ENCODE assay signal across 16 cellular contexts in genomic region chr2:110740747-110741349, GRCh38. TPM values are rescaled to one million over a fixed set of nuclear protein-coding genes. Genes with fewer than 3 reads are reported as not detected.
DNase-seq lines count a peak whose midpoint lies in the region; ATAC-seq and TF ChIP-seq lines count a peak whose summit lies in the region.
"Had no signal": no experiment of that assay in that cellular context is flagged by ENCODE, and none has a peak within 500 bp of the region (broad histone marks: within the 10 kb centered on the region; RNA-seq: fewer than 3 reads in every experiment).

No MANE protein-coding gene starts in this region.

- H3K79me1 ChIP-seq in H9 (ENCODE audit: insufficient read depth, low read depth, low read length, poor library complexity, severe bottlenecking), result no peaks in the 10 kb centered on the region

- H3K4me1 Mint-ChIP-seq in H9 (peaks cover 86% of the 10 kb centered on the region in 2 experiments), type B pancreatic cell (ENCODE audit: unreplicated experiment) (no peaks in the 10 kb centered on the region), T-helper 17 cell (no peaks in the 10 kb centered on the region)
- H3K4me1 Mint-ChIP-seq: CD8-positive, alpha-beta memory T cell had no signal

- H3K9me3 ChIP-seq in H9 (ENCODE audit: control insufficient read depth, low read depth, low read length) (no peaks in the 10 kb centered on the region), PC-3 (ENCODE audit: low read length) (no peaks in the 10 kb centered on the region), T-helper 17 cell (ENCODE audit: control insufficient read depth, low read length, poor library complexity, severe bottlenecking) (no peaks in the 10 kb centered on the region)

- no peaks in the 10 kb centered on the region for H3K23me2 ChIP-seq in H9 (ENCODE audit: insufficient read length, low read depth, low read length, poor library complexity, severe bottlenecking)

- H3K9me3 Mint-ChIP-seq in H9 (peaks cover 2 to 3% of the 10 kb centered on the region in 2 experiments; a peak in 2 of 5 replicates), type B pancreatic cell (peaks cover 22% of the 10 kb centered on the region)

- peak; percentile 72 for ATAC-seq in PC-3
- no peak for ATAC-seq in T-helper 17 cell
- no peak for ATAC-seq in GM21528 (IDR thresholded peaks at IDR 0.05; ENCODE audit: low FRiP score, unreplicated experiment)
- ATAC-seq: HCT116 had no signal

- H3K36me3 Mint-ChIP-seq in H9 (ENCODE audit: insufficient read depth in 1 of 3, low read depth in 3 of 3) (peaks cover 21 to 53% (median 44%) of the 10 kb centered on the region in 3 experiments), type B pancreatic cell (peaks cover 9% of the 10 kb centered on the region), T-helper 17 cell (ENCODE audit: low read depth) (peaks cover 7% of the 10 kb centered on the region)

- H2AFZ ChIP-seq in H9 (ENCODE audit: low read length) (no peak overlapping the region), PC-3 (ENCODE audit: low read length) (no peak overlapping the region)

- H4K20me1 ChIP-seq in H9 (ENCODE audit: control insufficient read depth, insufficient read depth, insufficient read length) (no peaks in the 10 kb centered on the region), PC-3 (ENCODE audit: low read length) (no peaks in the 10 kb centered on the region)
- H4K20me1 ChIP-seq: BLaER1 had no signal

- no peaks in the 10 kb centered on the region; the same call in 1 of the 2 replicates for H3K27me3 Mint-ChIP-seq in H9 (ENCODE audit: low read depth)
- peaks cover 29% of the 10 kb centered on the region for H3K27me3 Mint-ChIP-seq in type B pancreatic cell
- H3K27me3 Mint-ChIP-seq in T-helper 17 cell, result peaks cover 87% of the 10 kb centered on the region

- H3K4me1 ChIP-seq in H9 (ENCODE audit: insufficient read depth, low read length) (peaks cover 21% of the 10 kb centered on the region), PC-3 (ENCODE audit: insufficient read depth, low read length) (peaks cover 53% of the 10 kb centered on the region)
- H3K4me1 ChIP-seq: BLaER1 had no signal

- no CpG with 5 or more reads among the region's 9 CpGs for WGBS in H9 (ENCODE audit: extremely low coverage, insufficient read length, low lambda C conversion rate)

- no peak overlapping the region for H2BK20ac ChIP-seq in H9 (ENCODE audit: low read depth, low read length, poor library complexity, severe bottlenecking)

- no peaks in the 10 kb centered on the region for H3K9me2 ChIP-seq in PC-3 (replicated peaks; ENCODE audit: low read length)

- no peak overlapping the region for H2BK5ac ChIP-seq in H9 (ENCODE audit: insufficient read length, low read length)

- no peak for TF ChIP-seq CTCF in H9 (conservative IDR thresholded peaks at IDR 0.05)
- TF ChIP-seq CTCF in PC-3 (conservative IDR thresholded peaks at IDR 0.05; ENCODE audit: low read depth, low read length), result no peak
- TF ChIP-seq CTCF in fibroblast of villous mesenchyme (IDR thresholded peaks at IDR 0.05; ENCODE audit: insufficient read depth, low read depth, low read length), result no peak
- TF ChIP-seq CTCF in type B pancreatic cell (conservative IDR thresholded peaks at IDR 0.05), result no peak

- no peaks in the 10 kb centered on the region for H3K27me3 ChIP-seq in H9 (ENCODE audit: insufficient read depth, low read length)
- no peaks in the 10 kb centered on the region for H3K27me3 ChIP-seq in PC-3 (ENCODE audit: low read length)

- peaks cover 4% of the 10 kb centered on the region for H3F3A ChIP-seq in PC-3 (ENCODE audit: low read length, unreplicated experiment)

- peaks cover 5% of the 10 kb centered on the region; the same call in 1 of the 2 replicates for H3K79me2 ChIP-seq in H9 (ENCODE audit: insufficient read depth, low read length)
- H3K79me2 ChIP-seq in PC-3 (ENCODE audit: low read length), result peaks cover 87% of the 10 kb centered on the region

- intact Hi-C loops in PC-3 (cut with micrococcal nuclease), result no loop called here

- POLR2A ChIA-PET in PC-3 (lab: Charles Lee; ENCODE audit: unreplicated experiment), result no interaction called here

- peak overlapping the region; percentile 52; the same call in 1 of the 2 replicates for H3K4me3 ChIP-seq in PC-3 (ENCODE audit: low read length)
- H3K4me3 ChIP-seq in fibroblast of villous mesenchyme (ENCODE audit: low read depth, low read length), result no peak overlapping the region
- H3K4me3 ChIP-seq: BLaER1 had no signal

- no peak overlapping the region for H4K91ac ChIP-seq in H9 (ENCODE audit: insufficient read length, low read depth, low read length)

- BruUV-seq in PC-3 (replicated peaks; lab: Mats Ljungman, UMichigan), result TSS peak; percentile 97

- H3K27ac Mint-ChIP-seq in H9 (peak overlapping the region in 2 of 3 experiments; percentile 31 to 67; a peak in 3 of 7 replicates), type B pancreatic cell (peak overlapping the region; percentile 89), T-helper 17 cell (no peak overlapping the region)

- H3K36me3 ChIP-seq in PC-3 (ENCODE audit: low read depth, low read length), result no peaks in the 10 kb centered on the region
- H3K36me3 ChIP-seq: BLaER1 had no signal

- H3K18ac ChIP-seq in H9 (ENCODE audit: insufficient read length, low read depth, low read length), result no peak overlapping the region

- H4K8ac ChIP-seq in H9 (replicated peaks; ENCODE audit: insufficient read length, low read depth, low read length), result no peak overlapping the region

- H3K14ac ChIP-seq in H9 (ENCODE audit: insufficient read depth, low read length), result no peak overlapping the region

- no peak overlapping the region for H2BK12ac ChIP-seq in H9 (ENCODE audit: insufficient read length, low read depth, low read length)

- H3K9ac ChIP-seq in H9 (ENCODE audit: extremely low read depth, insufficient read length, low read length), result no peak overlapping the region
- peak overlapping the region; percentile 72 for H3K9ac ChIP-seq in PC-3 (ENCODE audit: low read length)
- H3K9ac ChIP-seq: BLaER1 had no signal

- peak overlapping the region in 1 of 2 experiments; percentile 24; a peak in 3 of 5 replicates for H3K4me3 Mint-ChIP-seq in H9
- H3K4me3 Mint-ChIP-seq in type B pancreatic cell, result no peak overlapping the region
- H3K4me3 Mint-ChIP-seq in T-helper 17 cell, result no peak overlapping the region
- H3K4me3 Mint-ChIP-seq: CD8-positive, alpha-beta memory T cell had no signal

- H2BK15ac ChIP-seq in H9 (ENCODE audit: low read depth, low read length), result no peak overlapping the region

- H3K23ac ChIP-seq in H9 (ENCODE audit: insufficient read length, low read depth, low read length), result no peak overlapping the region

- H3K27ac ChIP-seq in H9 (ENCODE audit: insufficient read length, low read depth, low read length) (no peak overlapping the region), PC-3 (ENCODE audit: low read length) (peak overlapping the region; percentile 95)
- H3K27ac ChIP-seq: BLaER1 had no signal

- no peak overlapping the region for H3K4me2 ChIP-seq in H9 (ENCODE audit: insufficient read depth, insufficient read length, low read length)
- H3K4me2 ChIP-seq in PC-3 (ENCODE audit: low read length), result peak overlapping the region; percentile 80
- H3K4me2 ChIP-seq: BLaER1 had no signal

- H3K56ac ChIP-seq in H9 (ENCODE audit: insufficient read length, low read depth, low read length), result no peak overlapping the region

- CTCF ChIA-PET in PC-3 (lab: Charles Lee), result no interaction called here

- H2AK5ac ChIP-seq in H9 (ENCODE audit: insufficient read length, low read length), result no peak overlapping the region

- no peak overlapping the region for H3K4ac ChIP-seq in H9 (ENCODE audit: low read depth, low read length)

- H4K5ac ChIP-seq in H9 (ENCODE audit: insufficient read length, low read depth, low read length), result no peak overlapping the region

- DNase-seq in H9, result no peak
- peak; percentile 90 for DNase-seq in PC-3
- peak; percentile 12 for DNase-seq in fibroblast of villous mesenchyme (ENCODE audit: low read depth)
- DNase-seq in type B pancreatic cell (ENCODE audit: extremely low spot score, unreplicated experiment), result no peak
- DNase-seq in T-helper 17 cell, result no peak
- DNase-seq in mucosa of gallbladder (ENCODE audit: low spot score), result no peak
- DNase-seq: CD8-positive, alpha-beta memory T cell; NCI-H1092; NCI-H187; NCI-H2171; NCI-H510A treated with DMSO at 0.1 percent for 48 hours; SIG-M5 had no signal

- H2BK120ac ChIP-seq in H9 (ENCODE audit: low read depth, low read length, poor library complexity, severe bottlenecking), result no peak overlapping the region

- no peak overlapping the region for H3T11ph ChIP-seq in H9 (ENCODE audit: low read length)

RNA-seq across cellular contexts. Expression of gene ACOXL, which starts 8.5 kb away (rescaled TPM):
- total RNA-seq in H9 (2021), result 33.3 and 37.6 TPM in 2 replicates
- 15.5 and 16.3 TPM in 2 replicates for total RNA-seq in PC-3 (2014; rRNA removed)
- not detected in 2 replicates for total RNA-seq in fibroblast of villous mesenchyme
- total RNA-seq in type B pancreatic cell (ENCODE audit: low replicate concordance), result 1.4 and 10.7 TPM in 2 replicates
- total RNA-seq in T-helper 17 cell, result not detected
- not detected for total RNA-seq in mucosa of gallbladder
- total RNA-seq: HT1080 had no signal

Comparison
In these comparisons a context has a peak if more than half of its experiments do, and no peak if none do; other contexts are left out.
1. DNase-seq: peak in PC-3 (single experiment) and fibroblast of villous mesenchyme (single experiment); none in H9 (single experiment), type B pancreatic cell (single experiment), T-helper 17 cell (0 of 3) and mucosa of gallbladder (single experiment).